2 cellular contexts compared by ENCODE assay signal in genomic region chr12:6873094-6874006, GRCh38.
TF ChIP-seq lines count a peak whose summit lies in the region.

TSS of gene SPSB2 (minus strand) at chr12:6873303. CDS start at chr12:6872901, 402 bp downstream.

TF ChIP-seq in IMR-90, 13 proteins besides CTCF, POLR2A, EP300 and RAD21:
- TF ChIP-seq MAZ (IDR thresholded peaks at IDR 0.05; ENCODE audit: borderline replicate concordance, low read depth, low read length) (peak; percentile 88), RFX5 (IDR thresholded peaks at IDR 0.05; ENCODE audit: low read depth, low read length) (no peak), MXI1 (IDR thresholded peaks at IDR 0.05; ENCODE audit: borderline replicate concordance, low read depth, low read length) (peak; percentile 78), MAFK (IDR thresholded peaks at IDR 0.05; ENCODE audit: low read depth, low read length) (no peak)

TF ChIP-seq in endothelial cell of umbilical vein, 7 proteins besides CTCF, POLR2A, EP300 and RAD21:
- TF ChIP-seq EZH2 (IDR thresholded peaks at IDR 0.05; ENCODE audit: borderline replicate concordance, low read depth, low read length, severe bottlenecking) (no peak), MAX (IDR thresholded peaks at IDR 0.05; ENCODE audit: insufficient read depth, insufficient read length) (no peak), GATA2 (IDR thresholded peaks at IDR 0.05; ENCODE audit: insufficient read depth, insufficient read length, low read depth, low read length) (no peak), POLR2AphosphoS5 (IDR thresholded peaks at IDR 0.05; ENCODE audit: insufficient read depth, low read depth, low read length) (peak; percentile 93), MYC (IDR thresholded peaks at IDR 0.05; ENCODE audit: low read depth, low read length) (no peak), JUN (IDR thresholded peaks at IDR 0.05; ENCODE audit: borderline replicate concordance, insufficient read depth, insufficient read length, low read depth) (no peak)
